In the genomic region with DNA sequence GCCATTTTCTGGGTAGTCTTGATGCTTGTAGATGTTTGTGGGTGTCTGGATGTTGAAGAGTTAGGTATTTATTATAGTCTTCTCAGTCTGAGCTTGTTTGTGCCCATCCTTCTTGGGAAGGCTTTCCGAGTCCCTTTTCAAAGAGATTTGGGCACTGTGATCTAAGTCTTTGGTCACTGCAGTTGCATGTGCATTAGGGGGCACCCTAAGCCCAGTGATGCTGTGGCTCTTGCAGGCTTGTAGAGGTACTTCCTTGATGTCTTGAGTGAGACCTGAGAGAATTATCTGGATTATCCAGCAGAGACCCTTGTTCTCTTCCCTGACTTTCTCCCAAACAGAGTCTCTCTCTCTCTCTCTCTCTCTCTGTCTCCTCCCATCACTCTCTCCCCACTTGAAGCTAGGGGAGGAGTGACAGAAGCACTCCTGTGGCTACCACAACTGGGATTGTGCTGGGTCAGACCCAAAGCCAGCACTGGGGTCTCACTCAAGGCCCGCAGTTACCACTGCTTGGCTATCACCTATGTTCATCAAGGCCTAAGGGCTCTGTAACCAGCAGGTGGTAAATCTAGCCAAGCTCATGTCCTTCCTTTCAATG, we compare ENCODE assay signal across 8 cellular contexts.
DNase-seq lines count a peak whose midpoint lies in the region; ATAC-seq, FAIRE-seq and TF ChIP-seq lines count a peak whose summit lies in the region.

No MANE protein-coding gene starts in this region.

- no peak overlapping the region for H3K4me3 Mint-ChIP-seq in natural killer cell

- TF ChIP-seq CTCF in natural killer cell (IDR thresholded peaks at IDR 0.05): peak; percentile 30

- H3K9me3 ChIP-seq in SJCRH30 (replicated peaks): no peaks in the 10 kb centered on the region

- no peaks in the 10 kb centered on the region for H3K4me1 ChIP-seq in SJCRH30

- no peak overlapping the region for H3K27ac ChIP-seq in SJCRH30

- peak; percentile 34 for DNase-seq in NCI-H82 (lab: John Stamatoyannopoulos, UW)
- no peak for DNase-seq in NCI-H82 treated with DMSO at 0.1 percent for 48 hours (lab: John Stamatoyannopoulos, UW; ENCODE audit: unreplicated experiment)
- DNase-seq in SJCRH30: peak; percentile 64 to 75
- DNase-seq in erythroblast (lab: John Stamatoyannopoulos, UW): peak; percentile 58 to 60
- DNase-seq in natural killer cell: no peak
- DNase-seq in frontal cortex (ENCODE audit: low spot score in 2 of 2): no peak

- TF ChIP-seq POLR2A in erythroblast (IDR thresholded peaks at IDR 0.05; ENCODE audit: low read length): no peak

- ATAC-seq in HG02798 (IDR thresholded peaks at IDR 0.05; ENCODE audit: poor library complexity, unreplicated experiment): peak; percentile 81
- peak in 1 of 3 donors; percentile 58 for ATAC-seq in natural killer cell
- no peak for ATAC-seq in GM18873 (IDR thresholded peaks at IDR 0.05; ENCODE audit: low FRiP score, unreplicated experiment)

- H3K27ac Mint-ChIP-seq in natural killer cell: no peak overlapping the region

- H3K27me3 ChIP-seq in SJCRH30: no peaks in the 10 kb centered on the region

- intact Hi-C loops in natural killer cell (cut with micrococcal nuclease): loop anchor here (1.0 to 2.0 kb wide), 2 partner anchors 352 to 387 kb away; no protein-coding TSS in a partner anchor

- no peaks in the 10 kb centered on the region for H3K4me1 Mint-ChIP-seq in natural killer cell

- no peak overlapping the region for H3K4me3 ChIP-seq in SJCRH30

- H3K9me3 Mint-ChIP-seq in natural killer cell: peaks cover 0 to 3% of the 10 kb centered on the region in 2 donors

- no peaks in the 10 kb centered on the region for H3K36me3 ChIP-seq in SJCRH30

- no peak for FAIRE-seq in frontal cortex (lab: Jason Lieb, UNC)

- peaks cover 10 to 19% of the 10 kb centered on the region in 2 donors for H3K27me3 Mint-ChIP-seq in natural killer cell (ENCODE audit: low read depth in 2 of 2)

- no peaks in the 10 kb centered on the region for H3K36me3 Mint-ChIP-seq in natural killer cell

Comparison
In these comparisons a context has a peak if more than half of its experiments do, and no peak if none do; other contexts are left out.
1. DNase-seq: peak in NCI-H82 (single experiment), SJCRH30 (2 of 2) and erythroblast (2 of 2); none in NCI-H82 treated with DMSO at 0.1 percent for 48 hours (single experiment), natural killer cell (single experiment) and frontal cortex (0 of 2).